In the genomic region with DNA sequence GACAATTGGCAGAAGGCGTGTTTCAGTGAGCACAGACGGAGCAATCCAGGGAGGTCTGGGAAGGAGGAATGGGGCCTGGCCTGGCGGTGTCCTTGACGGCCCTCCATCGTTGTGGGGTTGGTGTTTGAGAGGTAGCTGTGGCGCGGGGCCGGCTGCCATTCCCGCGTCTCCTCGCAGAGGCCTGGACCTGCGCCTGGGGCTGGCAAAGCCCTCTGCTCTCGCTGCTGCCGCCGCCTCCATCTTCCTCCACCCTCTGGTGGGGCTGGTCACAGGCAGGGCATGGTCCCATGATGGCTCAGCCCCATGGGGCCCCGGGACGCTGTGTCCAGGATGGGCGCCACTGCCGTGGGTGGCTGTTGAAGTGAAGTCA, we compare ENCODE assay signal across 23 cellular contexts. TPM values are rescaled to one million over a fixed set of nuclear protein-coding genes. Genes with fewer than 3 reads are reported as not detected.
DNase-seq lines count a peak whose midpoint lies in the region; ATAC-seq, FAIRE-seq and TF ChIP-seq lines count a peak whose summit lies in the region.
"Had no signal": no experiment of that assay in that cellular context is flagged by ENCODE, and none has a peak within 500 bp of the region (broad histone marks: within the 10 kb centered on the region; RNA-seq: fewer than 3 reads in every experiment).

No MANE protein-coding gene starts in this region.

- no peaks in the 10 kb centered on the region for H3K27me3 ChIP-seq in left ventricle myocardium inferior (ENCODE audit: low read depth)
- no peaks in the 10 kb centered on the region for H3K27me3 ChIP-seq in esophagus squamous epithelium
- H3K27me3 ChIP-seq in pancreas = no peaks in the 10 kb centered on the region

- H3K4me1 ChIP-seq in left ventricle myocardium inferior = peaks cover 100% of the 10 kb centered on the region
- peaks cover 23 to 80% (median 24%) of the 10 kb centered on the region in 3 donors for H3K4me1 ChIP-seq in esophagus squamous epithelium
- peaks cover 57 to 67% (median 62%) of the 10 kb centered on the region in 3 donors for H3K4me1 ChIP-seq in pancreas
- H3K4me1 ChIP-seq: A549 had no signal

- FAIRE-seq in pancreas (lab: Jason Lieb, UNC) = no peak
- FAIRE-seq: A549, GM19239 had no signal

- no peaks in the 10 kb centered on the region for H3K36me3 ChIP-seq in left ventricle myocardium inferior
- H3K36me3 ChIP-seq in esophagus squamous epithelium = peaks cover 0 to 48% (median 0%) of the 10 kb centered on the region in 3 donors
- no peaks in the 10 kb centered on the region for H3K36me3 ChIP-seq in pancreas

- TF ChIP-seq CTCF in left ventricle myocardium inferior (IDR thresholded peaks at IDR 0.05; ENCODE audit: borderline replicate concordance) (no peak), esophagus squamous epithelium (IDR thresholded peaks at IDR 0.05) (no peak), pancreas (IDR thresholded peaks at IDR 0.05) (no peak), glutamatergic neuron (IDR thresholded peaks at IDR 0.05; ENCODE audit: partially characterized antibody, unreplicated experiment) (no peak)

- H3K27ac Mint-ChIP-seq in activated T-cell treated with anti-CD3 and anti-CD28 coated beads, Interleukin-2, amount 50 U/mL, for 72 hours = no peak overlapping the region
- no peak overlapping the region for H3K27ac Mint-ChIP-seq in stimulated activated naive B cell treated with anti-CD40 and anti-IgM and Interleukin-4, amounts not matched to agents 10 μg/mL and 1 μg/mL and 100 μg/mL, for 72 hours
- no peak overlapping the region for H3K27ac Mint-ChIP-seq in glutamatergic neuron (ENCODE audit: unreplicated experiment)
- H3K27ac Mint-ChIP-seq: CD4-positive, CD25-positive, alpha-beta regulatory T cell; IgD-negative memory B cell had no signal

- no peaks in the 10 kb centered on the region for H3K36me3 Mint-ChIP-seq in activated T-cell treated with anti-CD3 and anti-CD28 coated beads, Interleukin-2, amount 50 U/mL, for 72 hours (ENCODE audit: insufficient read depth in 2 of 2)
- H3K36me3 Mint-ChIP-seq in stimulated activated naive B cell treated with anti-CD40 and anti-IgM and Interleukin-4, amounts not matched to agents 10 μg/mL and 1 μg/mL and 100 μg/mL, for 72 hours = peaks cover 12 to 13% of the 10 kb centered on the region in 2 donors
- no peaks in the 10 kb centered on the region for H3K36me3 Mint-ChIP-seq in glutamatergic neuron (ENCODE audit: unreplicated experiment)
- H3K36me3 Mint-ChIP-seq: IgD-negative memory B cell had no signal

- H3K4me3 Mint-ChIP-seq in activated T-cell treated with anti-CD3 and anti-CD28 coated beads, Interleukin-2, amount 50 U/mL, for 72 hours = no peak overlapping the region
- no peak overlapping the region for H3K4me3 Mint-ChIP-seq in stimulated activated naive B cell treated with anti-CD40 and anti-IgM and Interleukin-4, amounts not matched to agents 10 μg/mL and 1 μg/mL and 100 μg/mL, for 72 hours
- no peak overlapping the region for H3K4me3 Mint-ChIP-seq in glutamatergic neuron (ENCODE audit: unreplicated experiment)
- H3K4me3 Mint-ChIP-seq: CD4-positive, CD25-positive, alpha-beta regulatory T cell; IgD-negative memory B cell had no signal

- ATAC-seq in pancreas = no peak
- no peak for ATAC-seq in activated T-cell treated with anti-CD3 and anti-CD28 coated beads, Interleukin-2, amount 50 U/mL, for 72 hours (replicated peaks in 1 of 2)
- ATAC-seq in stimulated activated naive B cell treated with anti-CD40 and anti-IgM and Interleukin-4, amounts not matched to agents 10 μg/mL and 1 μg/mL and 100 μg/mL, for 72 hours (replicated peaks) = no peak
- ATAC-seq: A549, HCT116 had no signal

- H3K27me3 Mint-ChIP-seq in activated T-cell treated with anti-CD3 and anti-CD28 coated beads, Interleukin-2, amount 50 U/mL, for 72 hours (ENCODE audit: low read depth) = no peaks in the 10 kb centered on the region
- no peaks in the 10 kb centered on the region for H3K27me3 Mint-ChIP-seq in stimulated activated naive B cell treated with anti-CD40 and anti-IgM and Interleukin-4, amounts not matched to agents 10 μg/mL and 1 μg/mL and 100 μg/mL, for 72 hours
- peaks cover 3% of the 10 kb centered on the region for H3K27me3 Mint-ChIP-seq in glutamatergic neuron (ENCODE audit: unreplicated experiment)
- H3K27me3 Mint-ChIP-seq: CD4-positive, CD25-positive, alpha-beta regulatory T cell; IgD-negative memory B cell had no signal

- DNase-seq in left ventricle myocardium inferior = no peak
- DNase-seq in cardiac septum (ENCODE audit: low spot score) = no peak
- no peak for DNase-seq in esophagus squamous epithelium (lab: John Stamatoyannopoulos, UW)
- peak in 3 of 6 donors; percentile 55 to 81 (median 55) for DNase-seq in pancreas
- DNase-seq in activated T-cell treated with anti-CD3 and anti-CD28 coated beads, Interleukin-2, amount 50 U/mL, for 72 hours = no peak
- DNase-seq in stimulated activated naive B cell treated with anti-CD40 and anti-IgM and Interleukin-4, amounts not matched to agents 10 μg/mL and 1 μg/mL and 100 μg/mL, for 72 hours = no peak
- DNase-seq in glutamatergic neuron = no peak
- DNase-seq: Calu3; CD4-positive, CD25-positive, alpha-beta regulatory T cell; DMS79 treated with DMSO at 0.1 percent for 48 hours; GDM1; MV-4-11; NCI-H1436; NCI-H2081; NCI-H226; NCI-H526; NK-92 treated with Interleukin-12 subunit alpha and Interleukin-12 subunit beta, amount 100 ng/mL, for 24 hours; OCI-M1; RPMI8226 had no signal

- no peak for TF ChIP-seq POLR2A in esophagus squamous epithelium (IDR thresholded peaks at IDR 0.05)

- H3K9me3 ChIP-seq in left ventricle myocardium inferior (replicated peaks) = no peaks in the 10 kb centered on the region
- no peaks in the 10 kb centered on the region for H3K9me3 ChIP-seq in esophagus squamous epithelium
- no peaks in the 10 kb centered on the region for H3K9me3 ChIP-seq in pancreas
- H3K9me3 ChIP-seq: A549 had no signal

- H3K9me3 Mint-ChIP-seq in activated T-cell treated with anti-CD3 and anti-CD28 coated beads, Interleukin-2, amount 50 U/mL, for 72 hours = no peaks in the 10 kb centered on the region
- H3K9me3 Mint-ChIP-seq in stimulated activated naive B cell treated with anti-CD40 and anti-IgM and Interleukin-4, amounts not matched to agents 10 μg/mL and 1 μg/mL and 100 μg/mL, for 72 hours = no peaks in the 10 kb centered on the region
- peaks cover 5% of the 10 kb centered on the region for H3K9me3 Mint-ChIP-seq in glutamatergic neuron (ENCODE audit: unreplicated experiment)
- H3K9me3 Mint-ChIP-seq: CD4-positive, CD25-positive, alpha-beta regulatory T cell; IgD-negative memory B cell had no signal

- H3K4me1 Mint-ChIP-seq in activated T-cell treated with anti-CD3 and anti-CD28 coated beads, Interleukin-2, amount 50 U/mL, for 72 hours (ENCODE audit: low read depth) = peaks cover 15% of the 10 kb centered on the region
- H3K4me1 Mint-ChIP-seq in stimulated activated naive B cell treated with anti-CD40 and anti-IgM and Interleukin-4, amounts not matched to agents 10 μg/mL and 1 μg/mL and 100 μg/mL, for 72 hours = peaks cover 31 to 65% of the 10 kb centered on the region in 2 donors
- peaks cover 12% of the 10 kb centered on the region for H3K4me1 Mint-ChIP-seq in glutamatergic neuron (ENCODE audit: low read depth, unreplicated experiment)

- H3K27ac ChIP-seq in left ventricle myocardium inferior (replicated peaks) = peak overlapping the region; percentile 85
- peak overlapping the region in 3 of 4 donors; percentile 10 to 68 (median 38) for H3K27ac ChIP-seq in esophagus squamous epithelium
- peak overlapping the region; percentile 47 to 92 (median 62) for H3K27ac ChIP-seq in pancreas
- H3K27ac ChIP-seq: A549 had no signal

- WGBS in esophagus squamous epithelium, 2 donors = 81 to 90% methylated on average over 6 to 10 of the region's 19 CpGs
- 53 to 61% methylated on average over 16 to 19 of the region's 19 CpGs for WGBS in pancreas, 2 donors

- H3K4me3 ChIP-seq in left ventricle myocardium inferior (no peak overlapping the region), esophagus squamous epithelium (no peak overlapping the region), pancreas (no peak overlapping the region)
- H3K4me3 ChIP-seq: A549 had no signal

- intact Hi-C loops in left ventricle myocardium inferior (cut with micrococcal nuclease) = no loop called here
- intact Hi-C loops in cardiac septum (cut with DNase I) = no loop called here
- intact Hi-C loops in esophagus squamous epithelium (cut with DNase I) = no loop called here
- intact Hi-C loops in pancreas (cut with DNase I) = no loop called here

RNA-seq across cellular contexts. Expression of gene OSBPL2, which starts 7.6 kb away (rescaled TPM):
- total RNA-seq in left ventricle myocardium inferior = 55.3 TPM
- total RNA-seq in cardiac septum = 55.1 TPM
- total RNA-seq in esophagus squamous epithelium = 10 to 100 TPM; 48.4 to 65.1 (median 55.8) TPM
- 10 to 100 TPM; 42.4 to 56.8 (median 49.2) TPM for total RNA-seq in pancreas
- polyA plus RNA-seq in pancreas = 10 to 100 TPM; 33.3 to 34.6 TPM
- total RNA-seq in activated T-cell treated with anti-CD3 and anti-CD28 coated beads, Interleukin-2, amount 50 U/mL, for 72 hours = 10 to 100 TPM; 40.6 to 44.2 TPM
- total RNA-seq in glutamatergic neuron (ENCODE audit: unreplicated experiment) = 42.6 TPM

RNA-seq across cellular contexts. Expression of gene HRH3, which starts 25.8 kb away (rescaled TPM):
- total RNA-seq in left ventricle myocardium inferior = not detected
- total RNA-seq in cardiac septum = not detected
- total RNA-seq in esophagus squamous epithelium = not detected
- total RNA-seq in pancreas = under 1 TPM in 1 of 6 donors, not detected in 5; 0.08 TPM
- under 1 TPM; 0.02 to 0.04 TPM for polyA plus RNA-seq in pancreas
- total RNA-seq in activated T-cell treated with anti-CD3 and anti-CD28 coated beads, Interleukin-2, amount 50 U/mL, for 72 hours = not detected
- total RNA-seq in glutamatergic neuron (ENCODE audit: unreplicated experiment) = 13.7 TPM
- total RNA-seq: Calu3; CD4-positive, CD25-positive, alpha-beta regulatory T cell had no signal
- polyA plus RNA-seq: A549; CD4-positive, CD25-positive, alpha-beta regulatory T cell; IgD-negative memory B cell had no signal

RNA-seq across cellular contexts. Expression of gene ADRM1, which starts 56.9 kb away (rescaled TPM):
- total RNA-seq in left ventricle myocardium inferior (70.5 TPM), cardiac septum (79.9 TPM), esophagus squamous epithelium (100 to 1,000 TPM; 126 to 173 (median 133) TPM), pancreas (10 to 100 TPM; 33.3 to 76.0 (median 36.5) TPM), glutamatergic neuron (ENCODE audit: unreplicated experiment) (74.8 TPM)
- polyA plus RNA-seq in pancreas = 10 to 100 TPM; 61.9 to 74.8 TPM
- total RNA-seq in activated T-cell treated with anti-CD3 and anti-CD28 coated beads, Interleukin-2, amount 50 U/mL, for 72 hours = 100 to 1,000 TPM in 1 of 2 donors, 10 to 100 TPM in 1; 95.4 to 114 TPM

Comparison
In these comparisons a context has a peak if more than half of its experiments do, and no peak if none do; other contexts are left out.
1. RNA of gene HRH3, which starts 25.8 kb away (total RNA-seq): 13.7 TPM in glutamatergic neuron (single experiment); not detected in left ventricle myocardium inferior (single experiment), not detected in cardiac septum (single experiment), not detected in esophagus squamous epithelium, 0.08 TPM in pancreas and not detected in activated T-cell treated with anti-CD3 and anti-CD28 coated beads, Interleukin-2, amount 50 U/mL, for 72 hours; every median in the first group is over 10 times any median in the second.
2. Peak in every context shown above with its lines, with median percentiles within 50 percentile points of each other: H3K27ac ChIP-seq.